Comparison of ENCODE assay signal across 8 cellular contexts in genomic region chr4:74133786-74134499, GRCh38. TPM values are rescaled to one million over a fixed set of nuclear protein-coding genes. Genes with fewer than 3 reads are reported as not detected.
DNase-seq lines count a peak whose midpoint lies in the region; ATAC-seq and TF ChIP-seq lines count a peak whose summit lies in the region.

No MANE protein-coding gene starts in this region.

- H3K36me3 ChIP-seq in IMR-90 (ENCODE audit: control insufficient read depth, insufficient read depth, low read length) = no peaks in the 10 kb centered on the region

- peaks cover 7% of the 10 kb centered on the region for H3K27me3 Mint-ChIP-seq in activated naive CD4-positive, alpha-beta T cell treated with anti-CD3 and anti-CD28 coated beads for 36 hours (ENCODE audit: low read depth)

- H4K91ac ChIP-seq in IMR-90 (ENCODE audit: insufficient read depth, low read depth, low read length) = no peak overlapping the region

- H2BK15ac ChIP-seq in IMR-90 (ENCODE audit: low read depth, low read length) = peak overlapping the region; percentile 1; the same call in 2 of the 3 replicates

- no peak overlapping the region for H2BK20ac ChIP-seq in IMR-90 (ENCODE audit: low read depth, low read length)

- BruUV-seq in IMR-90 (replicated peaks; lab: Mats Ljungman, UMichigan) = no TSS peak

- TF ChIP-seq RAD21 in IMR-90 (IDR thresholded peaks at IDR 0.05; ENCODE audit: low read length) = peak; percentile 97

- H4K20me1 ChIP-seq in IMR-90 (ENCODE audit: insufficient read depth, low read length) = no peaks in the 10 kb centered on the region

- no peaks in the 10 kb centered on the region; the same call in 1 of the 2 replicates for H3K27me3 ChIP-seq in IMR-90 (ENCODE audit: control insufficient read depth, insufficient read depth, low read length)

- no peak overlapping the region for H2AK9ac ChIP-seq in IMR-90 (replicated peaks; ENCODE audit: low read depth, low read length, poor library complexity)

- no peak overlapping the region for H3K4me3 Mint-ChIP-seq in activated naive CD4-positive, alpha-beta T cell treated with anti-CD3 and anti-CD28 coated beads for 36 hours

- no peak overlapping the region for H4K5ac ChIP-seq in IMR-90 (ENCODE audit: low read depth, low read length)

- peak overlapping the region; percentile 48 for H2AFZ ChIP-seq in IMR-90 (replicated peaks; ENCODE audit: low read length, poor library complexity)

- 0 out of 2 replicates have a peak overlapping the region, but pooled peaks have one; percentile 7 for H2AK5ac ChIP-seq in IMR-90 (ENCODE audit: low read depth, low read length)

- H3K4me2 ChIP-seq in IMR-90 (ENCODE audit: low read depth, low read length) = no peak overlapping the region

- ATAC-seq in GM19397 (IDR thresholded peaks at IDR 0.05; ENCODE audit: unreplicated experiment) (peak; percentile 68), IMR-90 (ENCODE audit: low read depth) (peak; percentile 99), Right ventricle myocardium superior (ENCODE audit: poor library complexity) (peak; percentile 86), HG03460 (IDR thresholded peaks at IDR 0.05; ENCODE audit: unreplicated experiment) (no peak)

- H3K4me1 Mint-ChIP-seq in activated naive CD4-positive, alpha-beta T cell treated with anti-CD3 and anti-CD28 coated beads for 36 hours (ENCODE audit: low read depth) = no peaks in the 10 kb centered on the region

- H4K8ac ChIP-seq in IMR-90 (ENCODE audit: low read depth in 2 of 2, low read length in 2 of 2) = no peak overlapping the region

- H3K9ac ChIP-seq in IMR-90 (ENCODE audit: low read depth, low read length) = no peak overlapping the region

- H3K4me1 ChIP-seq in IMR-90 (ENCODE audit: control insufficient read depth, insufficient read depth, low read length) = no peaks in the 10 kb centered on the region

- H3K9me3 Mint-ChIP-seq in activated naive CD4-positive, alpha-beta T cell treated with anti-CD3 and anti-CD28 coated beads for 36 hours = peaks cover 10% of the 10 kb centered on the region

- TF ChIP-seq CTCF in IMR-90 (conservative IDR thresholded peaks at IDR 0.05; ENCODE audit: low read depth, low read length) = peak; percentile 94

- H3K9me3 ChIP-seq in IMR-90 (ENCODE audit: control insufficient read depth, insufficient read depth, low read length) = peaks cover 2% of the 10 kb centered on the region; the same call in 1 of the 2 replicates

- intact Hi-C loops in IMR-90 (cut with micrococcal nuclease) (loop anchor here (1.0 to 10.0 kb wide), 9 partner anchors 95 to 822 kb away; partner anchors contain the start of genes CXCL1 and CXCL3), Right ventricle myocardium superior (cut with DNase I) (loop anchor here (5.0 kb wide), 2 partner anchors 402 to 472 kb away; no protein-coding TSS in a partner anchor)
- intact Hi-C loops in activated naive CD4-positive, alpha-beta T cell treated with anti-CD3 and anti-CD28 coated beads for 36 hours (cut with micrococcal nuclease) = loop anchor here (1.0 to 5.0 kb wide), 5 partner anchors 407 to 823 kb away; no protein-coding TSS in a partner anchor

- peaks cover 5% of the 10 kb centered on the region for H3K36me3 Mint-ChIP-seq in activated naive CD4-positive, alpha-beta T cell treated with anti-CD3 and anti-CD28 coated beads for 36 hours (ENCODE audit: low read depth)

- WGBS in IMR-90 (ENCODE audit: extremely low coverage in 2 of 2, insufficient read length in 1 of 2), 2 experiments = 60% methylated on average over 1 of the region's 8 CpGs; no CpG with 5 or more reads in 1 of the 2 experiments

- in situ Hi-C loops in IMR-90 (cut with MboI; ENCODE audit: low sequenced_read_pairs) = loop anchor here (5.0 to 10.0 kb wide), 2 partner anchors 477 to 539 kb away; no protein-coding TSS in a partner anchor

- no peak overlapping the region for H3K23ac ChIP-seq in IMR-90 (ENCODE audit: low read depth, low read length)

- dilution Hi-C loops in IMR-90 (cut with HindIII; ENCODE audit: low sequenced_read_pairs, unreplicated experiment) = no loop called here

- H3K27ac ChIP-seq in IMR-90 (ENCODE audit: insufficient read depth, low read length) = no peak overlapping the region

- H3K4ac ChIP-seq in IMR-90 (ENCODE audit: low read depth, low read length) = no peak overlapping the region

- H3K14ac ChIP-seq in IMR-90 (replicated peaks; ENCODE audit: low read depth, low read length) = no peak overlapping the region

- no peak overlapping the region for H3K18ac ChIP-seq in IMR-90 (ENCODE audit: low read depth, low read length)

- DNase-seq in COR-L47 (lab: John Stamatoyannopoulos, UW) (peak; percentile 60), IMR-90 (peak; percentile 86), OCI-M2 (lab: John Stamatoyannopoulos, UW; ENCODE audit: unreplicated experiment) (peak; percentile 24), Right ventricle myocardium superior (peak; percentile 73), pons (ENCODE audit: low spot score) (peak; percentile 82)
- DNase-seq in activated naive CD4-positive, alpha-beta T cell treated with anti-CD3 and anti-CD28 coated beads for 36 hours = peak; percentile 78

- H3K9me1 ChIP-seq in IMR-90 (ENCODE audit: insufficient read depth, low read length) = no peaks in the 10 kb centered on the region

- TF ChIP-seq POLR2A in IMR-90 (IDR thresholded peaks at IDR 0.05; ENCODE audit: low read depth, low read length) = peak; percentile 65

- no peak overlapping the region for H3K56ac ChIP-seq in IMR-90 (ENCODE audit: extremely low read depth, insufficient read depth, low read length)

- H3K79me1 ChIP-seq in IMR-90 (ENCODE audit: low read depth in 1 of 2, low read length in 2 of 2) = no peaks in the 10 kb centered on the region

- POLR2A ChIA-PET in IMR-90 (lab: Charles Lee; ENCODE audit: unreplicated experiment) = no interaction called here

- no peak overlapping the region for H3K4me3 ChIP-seq in IMR-90 (ENCODE audit: insufficient read depth, low read depth, low read length)

- CTCF ChIA-PET in IMR-90 (lab: Yijun Ruan, JAX) = interaction anchor here (0.6 to 2.3 kb wide), 16 partner anchors 9 to 793 kb away, joined by 3 to 12 read pairs (median 4); partner anchors contain the start of gene CXCL2
- CTCF ChIA-PET in activated naive CD4-positive, alpha-beta T cell treated with anti-CD3 and anti-CD28 coated beads for 36 hours (lab: Charles Lee) = interaction anchor here (0.5 to 2.6 kb wide), 13 partner anchors 9 to 614 kb away, joined by 3 to 10 read pairs (median 4); no protein-coding TSS in a partner anchor

- no peak overlapping the region for H3K27ac Mint-ChIP-seq in activated naive CD4-positive, alpha-beta T cell treated with anti-CD3 and anti-CD28 coated beads for 36 hours

- no peak overlapping the region for H2BK120ac ChIP-seq in IMR-90 (ENCODE audit: low read depth, low read length)

- no peak overlapping the region for H2BK5ac ChIP-seq in IMR-90 (ENCODE audit: low read depth, low read length, poor library complexity, severe bottlenecking)

TF ChIP-seq in IMR-90, 13 proteins besides CTCF, POLR2A, EP300 and RAD21:
- TF ChIP-seq SMC3 (IDR thresholded peaks at IDR 0.05; ENCODE audit: low read depth, low read length) (peak; percentile 98), CHD1 (IDR thresholded peaks at IDR 0.05; ENCODE audit: low read depth, low read length) (no peak), FOS (IDR thresholded peaks at IDR 0.05; ENCODE audit: low read depth, low read length) (no peak)

RNA-seq across cellular contexts. Expression of gene MTHFD2L, which starts 24.0 kb away (rescaled TPM):
- 4.3 and 9.2 TPM in 2 replicates for total RNA-seq in IMR-90 (2012; rRNA removed)
- polyA plus RNA-seq in IMR-90 (2012; rRNA removed) = 1.5 and 2.8 TPM in 2 replicates
- 0.56 and 0.87 TPM in 2 replicates for polyA plus RNA-seq in IMR-90 (2012; cell fraction: cytosol; rRNA removed)
- polyA plus RNA-seq in IMR-90 (2012; cell fraction: nucleus; rRNA removed; ENCODE audit: low replicate concordance) = 0.81 and 4.3 TPM in 2 replicates
- 1 to 10 TPM; 4.8 to 5.3 TPM for total RNA-seq in activated naive CD4-positive, alpha-beta T cell treated with anti-CD3 and anti-CD28 coated beads for 36 hours
- 9.1 TPM for total RNA-seq in Right ventricle myocardium superior

RNA-seq across cellular contexts. Expression of gene CXCL2, which starts 34.9 kb away (rescaled TPM):
- 0.18 and 0.28 TPM in 2 replicates for total RNA-seq in IMR-90 (2012; rRNA removed)
- 0.99 and 3.7 TPM in 2 replicates for polyA plus RNA-seq in IMR-90 (2012; rRNA removed)
- 1.4 and 7.8 TPM in 2 replicates for polyA plus RNA-seq in IMR-90 (2012; cell fraction: cytosol; rRNA removed)
- 53.1 and 64.1 TPM in 2 replicates for polyA plus RNA-seq in IMR-90 (2012; cell fraction: nucleus; rRNA removed; ENCODE audit: low replicate concordance)
- not detected for total RNA-seq in activated naive CD4-positive, alpha-beta T cell treated with anti-CD3 and anti-CD28 coated beads for 36 hours
- 7.4 TPM for total RNA-seq in Right ventricle myocardium superior

Comparison
In these comparisons a context has a peak if more than half of its experiments do, and no peak if none do; other contexts are left out.
1. DNase-seq: peak in every context shown above with its lines; median percentile 86 in IMR-90; 82 in pons; 78 in activated naive CD4-positive, alpha-beta T cell treated with anti-CD3 and anti-CD28 coated beads for 36 hours; 73 in Right ventricle myocardium superior; 60 in COR-L47; 24 in OCI-M2.